In the genomic region with DNA sequence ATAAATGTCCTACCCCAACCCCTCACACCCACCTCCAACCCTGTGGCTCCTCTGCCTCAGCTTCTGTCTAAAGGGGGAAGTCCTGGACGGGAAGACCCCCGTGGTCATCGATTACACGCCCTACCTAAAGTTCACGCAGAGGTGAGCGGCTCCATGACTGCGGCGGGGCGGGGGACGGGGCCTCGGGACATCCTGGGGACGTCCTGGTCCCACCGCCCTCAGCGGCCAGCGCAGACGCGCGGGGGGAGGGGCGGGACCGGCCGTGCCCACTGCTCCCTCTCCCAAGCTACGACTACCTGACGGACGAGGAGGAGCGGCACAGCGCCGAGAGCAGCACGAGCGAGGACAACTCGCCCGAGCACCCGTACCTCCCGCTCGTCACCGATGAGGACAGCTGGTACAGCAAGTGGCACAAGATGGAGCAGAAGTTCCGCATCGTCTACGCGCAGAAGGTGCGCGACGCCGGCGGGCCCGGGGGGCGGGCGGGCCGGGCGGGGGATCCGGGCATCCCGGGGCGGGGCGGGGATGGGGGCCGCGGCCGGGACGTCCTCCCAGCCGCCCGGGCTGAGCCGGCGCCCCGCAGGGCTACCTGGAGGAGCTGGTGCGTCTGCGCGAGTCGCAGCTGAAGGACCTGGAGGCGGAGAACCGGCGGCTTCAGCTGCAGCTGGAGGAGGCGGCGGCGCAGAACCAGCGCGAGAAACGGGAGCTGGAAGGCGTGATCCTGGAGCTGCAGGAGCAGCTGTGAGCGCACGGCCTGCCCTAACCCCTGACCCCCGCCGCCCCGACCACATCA, we compare ENCODE assay signal across 9 cellular contexts. TPM values are rescaled to one million over a fixed set of nuclear protein-coding genes. Genes with fewer than 3 reads are reported as not detected.
DNase-seq lines count a peak whose midpoint lies in the region; ATAC-seq and TF ChIP-seq lines count a peak whose summit lies in the region.
"Had no signal": no experiment of that assay in that cellular context is flagged by ENCODE, and none has a peak within 500 bp of the region (broad histone marks: within the 10 kb centered on the region; RNA-seq: fewer than 3 reads in every experiment).

No MANE protein-coding gene starts in this region.

- no peaks in the 10 kb centered on the region for H3K79me2 ChIP-seq in PC-3 (ENCODE audit: low read length)

- POLR2A ChIA-PET in PC-3 (lab: Charles Lee; ENCODE audit: unreplicated experiment): interaction anchor here (0.6 to 0.7 kb wide), 3 partner anchors 84 to 264 kb away, joined by 4 to 20 read pairs (median 6); no protein-coding TSS in a partner anchor
- POLR2A ChIA-PET in naive thymus-derived CD8-positive, alpha-beta T cell (lab: Charles Lee): interaction anchor here (14.5 kb wide), 1 partner anchor 99 kb away, joined by 445 read pairs; the partner anchor contains the start of gene UBTF

- TF ChIP-seq EP300 in sigmoid colon (IDR thresholded peaks at IDR 0.05): no peak

- peak; percentile 78 for DNase-seq in activated effector memory CD4-positive, alpha-beta T cell treated with anti-CD3 and anti-CD28 coated beads, Interleukin-2, amount 50 U/mL, for 16 hours
- no peak for DNase-seq in activated effector memory CD4-positive, alpha-beta T cell treated with Interleukin-2 at 50 U/mL for 16 hours
- peak; percentile 75 for DNase-seq in PC-3
- no peak for DNase-seq in central memory CD8-positive, alpha-beta T cell (ENCODE audit: low spot score in 2 of 2)
- DNase-seq in naive thymus-derived CD8-positive, alpha-beta T cell: peak in 5 of 10 donors; percentile 12 to 66 (median 35)
- DNase-seq in Ammon's horn (ENCODE audit: low spot score): no peak
- DNase-seq in sigmoid colon: no peak

- H3K4me2 ChIP-seq in PC-3 (ENCODE audit: low read length): peak overlapping the region; percentile 96

- peaks cover 8% of the 10 kb centered on the region for H3K36me3 ChIP-seq in PC-3 (ENCODE audit: low read depth, low read length)
- H3K36me3 ChIP-seq in sigmoid colon: peaks cover 0 to 11% (median 8%) of the 10 kb centered on the region in 4 donors

- intact Hi-C loops in PC-3 (cut with micrococcal nuclease) (no loop called here), sigmoid colon (cut with DNase I) (no loop called here)

- H3K27me3 ChIP-seq in PC-3 (ENCODE audit: low read length): no peaks in the 10 kb centered on the region
- peaks cover 22 to 55% (median 50%) of the 10 kb centered on the region in 3 donors for H3K27me3 ChIP-seq in sigmoid colon

- H4K20me1 ChIP-seq in PC-3 (ENCODE audit: low read length): no peaks in the 10 kb centered on the region

- ATAC-seq in PC-3 (peak; percentile 75), GM21576 (IDR thresholded peaks at IDR 0.05; ENCODE audit: unreplicated experiment) (no peak)
- no peak for ATAC-seq in central memory CD8-positive, alpha-beta T cell (replicated peaks; ENCODE audit: extremely low read depth, poor library complexity, severe bottlenecking)
- peak; percentile 80 to 81 for ATAC-seq in naive thymus-derived CD8-positive, alpha-beta T cell

- BruUV-seq in PC-3 (replicated peaks; lab: Mats Ljungman, UMichigan): no TSS peak

- H2AFZ ChIP-seq in PC-3 (ENCODE audit: low read length): peak overlapping the region; percentile 77

- no peak overlapping the region for H3K27ac Mint-ChIP-seq in central memory CD8-positive, alpha-beta T cell (ENCODE audit: low read depth)
- H3K27ac Mint-ChIP-seq in naive thymus-derived CD8-positive, alpha-beta T cell: no peak overlapping the region

- peaks cover 17% of the 10 kb centered on the region for H3K4me1 Mint-ChIP-seq in central memory CD8-positive, alpha-beta T cell
- H3K4me1 Mint-ChIP-seq in naive thymus-derived CD8-positive, alpha-beta T cell: peaks cover 13 to 19% (median 16%) of the 10 kb centered on the region in 4 donors

- no peaks in the 10 kb centered on the region for H3K9me3 ChIP-seq in PC-3 (ENCODE audit: low read length)
- no peaks in the 10 kb centered on the region for H3K9me3 ChIP-seq in sigmoid colon
- H3K9me3 ChIP-seq: adrenal gland had no signal

- no peak for TF ChIP-seq POLR2A in sigmoid colon (IDR thresholded peaks at IDR 0.05)

- H3K27me3 Mint-ChIP-seq in central memory CD8-positive, alpha-beta T cell: peaks cover 48% of the 10 kb centered on the region
- peaks cover 15 to 41% (median 29%) of the 10 kb centered on the region in 5 donors for H3K27me3 Mint-ChIP-seq in naive thymus-derived CD8-positive, alpha-beta T cell

- no peaks in the 10 kb centered on the region for H3K9me3 Mint-ChIP-seq in central memory CD8-positive, alpha-beta T cell
- H3K9me3 Mint-ChIP-seq in naive thymus-derived CD8-positive, alpha-beta T cell: no peaks in the 10 kb centered on the region

- peaks cover 11% of the 10 kb centered on the region for H3K4me1 ChIP-seq in PC-3 (ENCODE audit: insufficient read depth, low read length)
- peaks cover 0 to 14% (median 10%) of the 10 kb centered on the region in 4 donors for H3K4me1 ChIP-seq in sigmoid colon

- H3F3A ChIP-seq in PC-3 (ENCODE audit: low read length, unreplicated experiment): no peaks in the 10 kb centered on the region

- peak overlapping the region; percentile 77 for H3K4me3 ChIP-seq in PC-3 (ENCODE audit: low read length)
- peak overlapping the region in 2 of 4 donors; percentile 14 to 15 for H3K4me3 ChIP-seq in sigmoid colon

- H3K9me2 ChIP-seq in PC-3 (replicated peaks; ENCODE audit: low read length): no peaks in the 10 kb centered on the region

- TF ChIP-seq CTCF in PC-3 (conservative IDR thresholded peaks at IDR 0.05; ENCODE audit: low read depth, low read length): no peak
- no peak for TF ChIP-seq CTCF in sigmoid colon (IDR thresholded peaks at IDR 0.05)

- H3K9ac ChIP-seq in PC-3 (ENCODE audit: low read length): 0 out of 2 replicates have a peak overlapping the region, but pooled peaks have one; percentile 13

- CTCF ChIA-PET in PC-3 (lab: Charles Lee): interaction anchor here (0.7 to 1.0 kb wide), 3 partner anchors 12 to 105 kb away, joined by 3 to 4 read pairs (median 4); partner anchors contain the start of gene UBTF

- 1% methylated on average over 81 of the region's 81 CpGs for WGBS in sigmoid colon, 2 donors

- no peak overlapping the region for H3K27ac ChIP-seq in PC-3 (ENCODE audit: low read length)
- no peak overlapping the region for H3K27ac ChIP-seq in sigmoid colon
- H3K27ac ChIP-seq: adrenal gland had no signal

- H3K4me3 Mint-ChIP-seq in central memory CD8-positive, alpha-beta T cell: peak overlapping the region; percentile 66
- peak overlapping the region; percentile 67 to 87 (median 78) for H3K4me3 Mint-ChIP-seq in naive thymus-derived CD8-positive, alpha-beta T cell

- H3K36me3 Mint-ChIP-seq in central memory CD8-positive, alpha-beta T cell (ENCODE audit: insufficient read depth): peaks cover 14% of the 10 kb centered on the region
- H3K36me3 Mint-ChIP-seq in naive thymus-derived CD8-positive, alpha-beta T cell: peaks cover 0 to 10% (median 0%) of the 10 kb centered on the region in 3 donors

RNA-seq across cellular contexts. Expression of gene RUNDC3A, which starts 6.7 kb away (rescaled TPM):
- total RNA-seq in PC-3 (2014; rRNA removed): 0.29 and 1.4 TPM in 2 replicates
- not detected for total RNA-seq in naive thymus-derived CD8-positive, alpha-beta T cell
- polyA plus RNA-seq in naive thymus-derived CD8-positive, alpha-beta T cell: not detected
- total RNA-seq in sigmoid colon: 10 to 100 TPM in 1 of 4 donors, 1 to 10 TPM in 3; 1.2 to 10.5 (median 6.0) TPM
- 1 to 10 TPM in 2 of 3 donors, under 1 TPM in 1; 0.46 to 2.5 (median 1.2) TPM for polyA plus RNA-seq in sigmoid colon

RNA-seq across cellular contexts. Expression of gene SLC25A39, which starts 9.6 kb away (rescaled TPM):
- total RNA-seq in PC-3 (2014; rRNA removed) (726 and 797 TPM in 2 replicates), sigmoid colon (10 to 100 TPM; 39.0 to 51.8 (median 43.3) TPM)
- 10 to 100 TPM; 94.9 to 98.8 TPM for total RNA-seq in naive thymus-derived CD8-positive, alpha-beta T cell
- 100 to 1,000 TPM; 133 to 176 (median 162) TPM for polyA plus RNA-seq in naive thymus-derived CD8-positive, alpha-beta T cell
- polyA plus RNA-seq in sigmoid colon: 100 to 1,000 TPM; 121 to 163 (median 136) TPM

RNA-seq across cellular contexts. Expression of gene GRN, which starts 30.0 kb away (rescaled TPM):
- total RNA-seq in PC-3 (2014; rRNA removed): 400 and 465 TPM in 2 replicates
- total RNA-seq in naive thymus-derived CD8-positive, alpha-beta T cell: 10 to 100 TPM; 27.5 to 33.5 TPM
- polyA plus RNA-seq in naive thymus-derived CD8-positive, alpha-beta T cell: 10 to 100 TPM; 24.8 to 43.7 (median 41.6) TPM
- total RNA-seq in sigmoid colon: 100 to 1,000 TPM; 141 to 245 (median 171) TPM
- polyA plus RNA-seq in sigmoid colon: 100 to 1,000 TPM in 2 of 3 donors, 10 to 100 TPM in 1; 69.7 to 245 (median 218) TPM

RNA-seq across cellular contexts. Expression of gene SLC4A1, which starts 47.1 kb away (rescaled TPM):
- not detected in 2 replicates for total RNA-seq in PC-3 (2014; rRNA removed)
- total RNA-seq in naive thymus-derived CD8-positive, alpha-beta T cell: not detected
- polyA plus RNA-seq in naive thymus-derived CD8-positive, alpha-beta T cell: not detected
- under 1 TPM in 1 of 4 donors, not detected in 3; under 0.01 TPM for total RNA-seq in sigmoid colon
- under 1 TPM in 1 of 3 donors, not detected in 2; 0.23 TPM for polyA plus RNA-seq in sigmoid colon

RNA-seq across cellular contexts. Expression of gene FAM171A2, which starts 48.6 kb away (rescaled TPM):
- total RNA-seq in PC-3 (2014; rRNA removed) (16.3 and 22.6 TPM in 2 replicates), sigmoid colon (1 to 10 TPM in 3 of 4 donors, under 1 TPM in 1; 0.66 to 1.7 (median 1.5) TPM)
- total RNA-seq in naive thymus-derived CD8-positive, alpha-beta T cell: 1 to 10 TPM; 1.3 to 1.5 TPM
- polyA plus RNA-seq in naive thymus-derived CD8-positive, alpha-beta T cell: under 1 TPM; 0.08 to 0.33 (median 0.10) TPM
- under 1 TPM in 1 of 3 donors, not detected in 2; 0.67 TPM for polyA plus RNA-seq in sigmoid colon

Comparison
In these comparisons a context has a peak if more than half of its experiments do, and no peak if none do; other contexts are left out.
1. DNase-seq: peak in activated effector memory CD4-positive, alpha-beta T cell treated with anti-CD3 and anti-CD28 coated beads, Interleukin-2, amount 50 U/mL, for 16 hours (single experiment) and PC-3 (single experiment); none in activated effector memory CD4-positive, alpha-beta T cell treated with Interleukin-2 at 50 U/mL for 16 hours (single experiment), central memory CD8-positive, alpha-beta T cell (0 of 2), Ammon's horn (single experiment) and sigmoid colon (single experiment).
2. ATAC-seq: peak in PC-3 (single experiment) and naive thymus-derived CD8-positive, alpha-beta T cell (2 of 2); none in central memory CD8-positive, alpha-beta T cell (single experiment) and GM21576 (single experiment).
3. RNA of gene GRN, which starts 30.0 kb away (total RNA-seq): 400 to 465 TPM in PC-3 and 141 to 245 TPM in sigmoid colon; 27.5 to 33.5 TPM in naive thymus-derived CD8-positive, alpha-beta T cell; every median in the first group is over 4 times any median in the second.